Comparison of ENCODE assay signal across 14 cellular contexts in genomic region chr2:117858892-117859531, GRCh38.
"Had no signal": no experiment of that assay in that cellular context is flagged by ENCODE, and none has a peak within 500 bp of the region (broad histone marks: within the 10 kb centered on the region; RNA-seq: fewer than 3 reads in every experiment).

No MANE protein-coding gene starts in this region.

- H3K27me3 ChIP-seq: ascending aorta had no signal

- H3K4me3 ChIP-seq: ascending aorta had no signal

- H3K4me1 ChIP-seq: ascending aorta, prostate gland had no signal

- ATAC-seq: activated CD4-positive, alpha-beta T cell treated with anti-CD3 and anti-CD28 coated beads for 36 hours; activated CD8-positive, alpha-beta T cell treated with anti-CD3 and anti-CD28 coated beads for 36 hours; activated naive CD8-positive, alpha-beta T cell treated with anti-CD3 and anti-CD28 coated beads, Interleukin-2, amount 50 U/mL, for 24 hours; esophagus mucosa; naive thymus-derived CD4-positive, alpha-beta T cell; stimulated activated naive CD8-positive, alpha-beta T cell treated with anti-CD3 and anti-CD28 coated beads, Interleukin-15, Interleukin-2, amounts not matched to agents 100 U/mL and 50 U/mL, for 24 hours had no signal

- H3K36me3 ChIP-seq: ascending aorta, prostate gland, sigmoid colon had no signal

- H3K9me3 Mint-ChIP-seq: activated CD8-positive, alpha-beta T cell treated with anti-CD3 and anti-CD28 coated beads for 36 hours; activated naive CD8-positive, alpha-beta T cell treated with anti-CD3 and anti-CD28 coated beads, Interleukin-2, amount 50 U/mL, for 24 hours had no signal

- H3K4me3 Mint-ChIP-seq: activated CD4-positive, alpha-beta T cell treated with anti-CD3 and anti-CD28 coated beads for 36 hours; activated CD8-positive, alpha-beta T cell treated with anti-CD3 and anti-CD28 coated beads for 36 hours; activated naive CD8-positive, alpha-beta T cell treated with anti-CD3 and anti-CD28 coated beads, Interleukin-2, amount 50 U/mL, for 24 hours; naive thymus-derived CD4-positive, alpha-beta T cell had no signal

- DNase-seq: activated CD4-positive, alpha-beta T cell treated with anti-CD3 and anti-CD28 coated beads for 36 hours; activated CD8-positive, alpha-beta memory T cell treated with anti-CD3 and anti-CD28 coated beads, Interleukin-2, amount 50 U/mL, for 48 hours; activated CD8-positive, alpha-beta T cell treated with anti-CD3 and anti-CD28 coated beads for 36 hours; activated naive CD8-positive, alpha-beta T cell treated with anti-CD3 and anti-CD28 coated beads, Interleukin-2, amount 50 U/mL, for 24 hours; naive thymus-derived CD4-positive, alpha-beta T cell; occipital lobe; sigmoid colon; stimulated activated CD4-positive, alpha-beta T cell treated with anti-CD3 and anti-CD28 coated beads, Interleukin-2, amount 100 ng/mL, for 24 hours; stimulated activated naive CD8-positive, alpha-beta T cell treated with anti-CD3 and anti-CD28 coated beads, Interleukin-15, Interleukin-2, amounts not matched to agents 100 U/mL and 50 U/mL, for 24 hours; T-helper 9 cell had no signal

- FAIRE-seq: bronchial epithelial cell had no signal

- H3K4me1 Mint-ChIP-seq: activated CD4-positive, alpha-beta T cell treated with anti-CD3 and anti-CD28 coated beads for 36 hours; activated naive CD8-positive, alpha-beta T cell treated with anti-CD3 and anti-CD28 coated beads, Interleukin-2, amount 50 U/mL, for 24 hours; naive thymus-derived CD4-positive, alpha-beta T cell had no signal

- H3K27ac ChIP-seq: ascending aorta, prostate gland, sigmoid colon had no signal

- H3K9me3 ChIP-seq: ascending aorta, prostate gland had no signal

- H3K27ac Mint-ChIP-seq: activated CD4-positive, alpha-beta T cell treated with anti-CD3 and anti-CD28 coated beads for 36 hours; activated CD8-positive, alpha-beta T cell treated with anti-CD3 and anti-CD28 coated beads for 36 hours; activated naive CD8-positive, alpha-beta T cell treated with anti-CD3 and anti-CD28 coated beads, Interleukin-2, amount 50 U/mL, for 24 hours; naive thymus-derived CD4-positive, alpha-beta T cell had no signal
